Comparison of ENCODE assay signal across 9 cellular contexts in the genomic region with DNA sequence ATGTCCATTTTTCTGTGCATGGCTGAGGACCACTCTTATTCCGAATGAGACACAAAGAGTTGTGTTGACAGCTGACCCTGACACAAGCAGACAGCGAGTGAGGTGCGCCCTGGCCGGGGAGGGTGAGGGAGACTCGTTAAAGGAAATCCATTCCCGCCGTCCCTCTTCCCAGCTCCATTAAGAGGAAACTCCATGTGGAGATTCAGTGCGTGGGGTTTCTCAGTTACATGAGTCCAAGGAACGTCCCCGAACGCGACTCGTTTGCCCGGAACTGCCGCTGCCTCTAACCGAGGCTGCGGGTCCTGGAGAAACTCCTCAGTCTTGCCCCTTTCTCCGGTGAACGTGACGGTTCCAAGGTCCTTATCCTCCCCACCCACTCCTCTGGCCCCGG. TPM values are rescaled to one million over a fixed set of nuclear protein-coding genes. Genes with fewer than 3 reads are reported as not detected.
DNase-seq lines count a peak whose midpoint lies in the region; ATAC-seq, FAIRE-seq and TF ChIP-seq lines count a peak whose summit lies in the region.
"Had no signal": no experiment of that assay in that cellular context is flagged by ENCODE, and none has a peak within 500 bp of the region (broad histone marks: within the 10 kb centered on the region; RNA-seq: fewer than 3 reads in every experiment).

No MANE protein-coding gene starts in this region.

- peak; percentile 14 for ATAC-seq in HepG2

- H3K4me2 ChIP-seq in HepG2 (ENCODE audit: low read depth, low read length), result peak overlapping the region; percentile 87

- CTCF ChIA-PET in activated CD4-positive, alpha-beta T cell treated with anti-CD3 and anti-CD28 coated beads, Interleukin-2, amount 10 ng/mL, durations not matched to agents 7 days and 5 days (lab: Charles Lee), result no interaction called here
- CTCF ChIA-PET in MCF 10A (lab: Yijun Ruan, JAX), result interaction anchor here (0.6 to 4.0 kb wide), 13 partner anchors 8 to 204 kb away, joined by 3 to 27 read pairs (median 3); no protein-coding TSS in a partner anchor
- CTCF ChIA-PET in HepG2 (lab: Yijun Ruan, JAX; ENCODE audit: low intra/inter-chr PET ratio, low total read pairs), result no interaction called here

- FAIRE-seq in HepG2 (lab: Jason Lieb, UNC), result no peak

- no peaks in the 10 kb centered on the region for H4K20me1 ChIP-seq in HepG2 (ENCODE audit: insufficient read depth, low read length)

- H3K27ac Mint-ChIP-seq in activated CD4-positive, alpha-beta T cell treated with anti-CD3 and anti-CD28 coated beads, Interleukin-2, amount 10 ng/mL, durations not matched to agents 7 days and 5 days, result no peak overlapping the region
- peak overlapping the region; percentile 49 for H3K27ac Mint-ChIP-seq in MCF 10A (ENCODE audit: low read depth, unreplicated experiment)

- BruUV-seq in MCF 10A (replicated peaks; lab: Mats Ljungman, UMichigan), result no TSS peak
- BruUV-seq in HepG2 (replicated peaks; lab: Mats Ljungman, UMichigan), result no TSS peak

- no peak overlapping the region for H3K27ac ChIP-seq in HepG2 (ENCODE audit: extremely low read length, insufficient read depth, low read length)
- no peak overlapping the region for H3K27ac ChIP-seq in tibial nerve
- H3K27ac ChIP-seq: neutrophil had no signal

- no peak overlapping the region for H2AFZ ChIP-seq in HepG2 (ENCODE audit: low read length)

- peak overlapping the region; percentile 52 for H3K4me3 Mint-ChIP-seq in activated CD4-positive, alpha-beta T cell treated with anti-CD3 and anti-CD28 coated beads, Interleukin-2, amount 10 ng/mL, durations not matched to agents 7 days and 5 days
- peak overlapping the region; percentile 78 for H3K4me3 Mint-ChIP-seq in MCF 10A (ENCODE audit: unreplicated experiment)

- intact Hi-C loops in MCF 10A (cut with micrococcal nuclease) (loop anchor here (5.0 kb wide), 1 partner anchor 149 kb away; no protein-coding TSS in a partner anchor), HepG2 (cut with micrococcal nuclease; ENCODE audit: unreplicated experiment) (no loop called here)

- H3K27me3 ChIP-seq in HepG2 (ENCODE audit: control insufficient read depth in 1 of 2, insufficient read depth in 2 of 2, low read length in 2 of 2) (peaks cover 4 to 42% of the 10 kb centered on the region in 2 experiments), tibial nerve (peaks cover 0 to 51% of the 10 kb centered on the region in 2 donors)

- peaks cover 57% of the 10 kb centered on the region for H3K27me3 Mint-ChIP-seq in activated CD4-positive, alpha-beta T cell treated with anti-CD3 and anti-CD28 coated beads, Interleukin-2, amount 10 ng/mL, durations not matched to agents 7 days and 5 days
- no peaks in the 10 kb centered on the region for H3K27me3 Mint-ChIP-seq in MCF 10A (ENCODE audit: insufficient read depth, unreplicated experiment)

- H3K36me3 ChIP-seq in HepG2 (replicated peaks in 1 of 2; ENCODE audit: control insufficient read depth in 1 of 2, insufficient read depth in 2 of 2, low read length in 2 of 2), result no peaks in the 10 kb centered on the region
- no peaks in the 10 kb centered on the region for H3K36me3 ChIP-seq in tibial nerve
- H3K36me3 ChIP-seq: neutrophil had no signal

- in situ Hi-C loops in HepG2 (cut with HindIII; ENCODE audit: extremely low pct_ligation_motif_present, low pct_unique_long_range_greater_than_20kb), result no loop called here

- H3K4me1 ChIP-seq in HepG2 (ENCODE audit: insufficient read depth, low read length) (peaks cover 10% of the 10 kb centered on the region), tibial nerve (peaks cover 0 to 30% (median 9%) of the 10 kb centered on the region in 4 donors)

- POLR2A ChIA-PET in activated CD4-positive, alpha-beta T cell treated with anti-CD3 and anti-CD28 coated beads, Interleukin-2, amount 10 ng/mL, durations not matched to agents 7 days and 5 days (lab: Charles Lee), result no interaction called here
- POLR2A ChIA-PET in MCF 10A (lab: Yijun Ruan, JAX) (interaction anchor here (0.6 to 2.0 kb wide), 10 partner anchors 10 to 358 kb away, joined by 3 to 9 read pairs (median 3); a partner anchor contains a TSS), HepG2 (lab: Yijun Ruan, JAX) (no interaction called here)

- no peaks in the 10 kb centered on the region for H3K9me3 Mint-ChIP-seq in activated CD4-positive, alpha-beta T cell treated with anti-CD3 and anti-CD28 coated beads, Interleukin-2, amount 10 ng/mL, durations not matched to agents 7 days and 5 days
- no peaks in the 10 kb centered on the region for H3K9me3 Mint-ChIP-seq in MCF 10A (ENCODE audit: unreplicated experiment)

- no peak for DNase-seq in activated CD4-positive, alpha-beta T cell treated with anti-CD3 and anti-CD28 coated beads, Interleukin-2, amount 10 ng/mL, durations not matched to agents 7 days and 5 days
- no peak for DNase-seq in activated CD4-positive, alpha-beta T cell treated with anti-CD3 and anti-CD28 coated beads, Interleukin-2, amount 50 U/mL, for 48 hours
- DNase-seq in MCF 10A (ENCODE audit: unreplicated experiment) (peak; percentile 20), HepG2 (ENCODE audit: low spot score) (no peak), tibial nerve (ENCODE audit: low spot score in 2 of 2) (no peak), UCSD-AML1 (lab: John Stamatoyannopoulos, UW; ENCODE audit: unreplicated experiment) (no peak), activated gamma-delta T cell (lab: John Stamatoyannopoulos, UW) (no peak)
- DNase-seq in stimulated activated CD4-positive, alpha-beta T cell treated with anti-CD3 and anti-CD28 coated beads, Interleukin-4, amount 100 ng/mL, for 1 hour, result no peak

- no peak overlapping the region for H3K9ac ChIP-seq in HepG2 (ENCODE audit: insufficient read depth, low read depth, low read length)

- H3K4me3 ChIP-seq in HepG2 (replicated peaks in 1 of 3; ENCODE audit: insufficient read depth in 1 of 3, low read depth in 2 of 3, low read length in 3 of 3) (peak overlapping the region in 2 of 3 experiments; percentile 61 to 76; a peak in 4 of 6 replicates), tibial nerve (peak overlapping the region; percentile 37 to 71 (median 50))

- H3K9me3 ChIP-seq in HepG2 (ENCODE audit: low read length) (no peaks in the 10 kb centered on the region), tibial nerve (no peaks in the 10 kb centered on the region)
- H3K9me3 ChIP-seq: neutrophil had no signal

- TF ChIP-seq CTCF in MCF 10A (IDR thresholded peaks at IDR 0.05; ENCODE audit: unreplicated experiment) (no peak), HepG2 (CRISPR knock-in tag; IDR thresholded peaks at IDR 0.05) (no peak), tibial nerve (IDR thresholded peaks at IDR 0.05) (no peak)

- peaks cover 3% of the 10 kb centered on the region for H3K36me3 Mint-ChIP-seq in activated CD4-positive, alpha-beta T cell treated with anti-CD3 and anti-CD28 coated beads, Interleukin-2, amount 10 ng/mL, durations not matched to agents 7 days and 5 days (ENCODE audit: low read depth)
- H3K36me3 Mint-ChIP-seq in MCF 10A (ENCODE audit: insufficient read depth, unreplicated experiment), result no peaks in the 10 kb centered on the region

- no peak for TF ChIP-seq RAD21 in HepG2 (CRISPR knock-in tag; IDR thresholded peaks at IDR 0.05)

- TF ChIP-seq POLR2A in HepG2 (IDR thresholded peaks at IDR 0.05; ENCODE audit: insufficient read depth in 1 of 2, low read depth in 2 of 2, low read length in 2 of 2) (no peak), tibial nerve (IDR thresholded peaks at IDR 0.05) (no peak)

- 2% methylated on average over 11 of the region's 21 CpGs for WGBS in HepG2 (ENCODE audit: low lambda C conversion rate)
- WGBS in tibial nerve, 2 donors, result 2 to 3% methylated on average over 18 to 21 of the region's 21 CpGs

- peaks cover 3% of the 10 kb centered on the region for H3K4me1 Mint-ChIP-seq in activated CD4-positive, alpha-beta T cell treated with anti-CD3 and anti-CD28 coated beads, Interleukin-2, amount 10 ng/mL, durations not matched to agents 7 days and 5 days
- H3K4me1 Mint-ChIP-seq in MCF 10A (ENCODE audit: insufficient read depth, unreplicated experiment), result peaks cover 5% of the 10 kb centered on the region

- TF ChIP-seq EP300 in HepG2 (IDR thresholded peaks at IDR 0.05; ENCODE audit: low read depth in 2 of 2, low read length in 2 of 2), result no peak
- no peak for TF ChIP-seq EP300 in HepG2 (CRISPR knock-in tag; IDR thresholded peaks at IDR 0.05; ENCODE audit: borderline replicate concordance)
- TF ChIP-seq EP300 in tibial nerve (IDR thresholded peaks at IDR 0.05), result no peak

- no peaks in the 10 kb centered on the region for H3K79me2 ChIP-seq in HepG2 (ENCODE audit: insufficient read depth, low read length)

TF ChIP-seq in HepG2, 621 proteins besides CTCF, POLR2A, EP300 and RAD21 (continues in another document):
- TF ChIP-seq ZNF816 (CRISPR knock-in tag; IDR thresholded peaks at IDR 0.05; ENCODE audit: borderline replicate concordance), result no peak
- 0 out of 2 replicates have a peak, but pooled peaks have one; percentile 34 for TF ChIP-seq CBX2 (IDR thresholded peaks at IDR 0.05; ENCODE audit: low read depth, low read length)
- TF ChIP-seq CBX2 (CRISPR knock-in tag; IDR thresholded peaks at IDR 0.05; ENCODE audit: low read depth), result no peak

RNA-seq across cellular contexts. Expression of a gene that starts 1.0 kb away (rescaled TPM):
- total RNA-seq in activated CD4-positive, alpha-beta T cell treated with anti-CD3 and anti-CD28 coated beads, Interleukin-2, amount 10 ng/mL, durations not matched to agents 7 days and 5 days, result not detected
- 9.4 and 11.0 TPM in 2 replicates for total RNA-seq in MCF 10A (2022)
- 0.63 and 0.66 TPM in 2 replicates for total RNA-seq in HepG2 (2016; rRNA removed; fragmentation: Illumina TruSeq; extraction: Trizol)
- total RNA-seq in HepG2 (2016; cell fraction: cytosol; rRNA removed; fragmentation: Illumina TruSeq; extraction: Trizol; ENCODE audit: low read depth), result 0.09 and 0.10 TPM in 2 replicates
- total RNA-seq in HepG2 (2016; cell fraction: insoluble cytoplasmic fraction; rRNA removed; fragmentation: Illumina TruSeq; extraction: Trizol), result 0.30 and 0.92 TPM in 2 replicates
- 0.25 and 0.31 TPM in 2 replicates for total RNA-seq in HepG2 (2016; cell fraction: membrane; rRNA removed; fragmentation: Illumina TruSeq; extraction: Trizol)
- total RNA-seq in HepG2 (2016; cell fraction: nucleus; rRNA removed; fragmentation: Illumina TruSeq; extraction: Trizol), result 0.28 and 0.87 TPM in 2 replicates
- polyA plus RNA-seq in HepG2 (2011; rRNA removed), result 0.17 and 0.42 TPM in 2 replicates
- 0.06 and 0.08 TPM in 2 replicates for polyA plus RNA-seq in HepG2 (2011; cell fraction: cytosol; rRNA removed)
- 0.05 and 0.13 TPM in 2 replicates for polyA plus RNA-seq in HepG2 (2011; cell fraction: nucleus; rRNA removed)
- polyA plus RNA-seq in HepG2 (2012), result 0.20 and 0.46 TPM in 2 replicates
- 0.10 TPM in 2 replicates for polyA plus RNA-seq in HepG2 (2016; cell fraction: cytosol; fragmentation: Illumina TruSeq; extraction: Trizol; ENCODE audit: low read depth)
- 0.38 and 0.59 TPM in 2 replicates for polyA plus RNA-seq in HepG2 (2016; cell fraction: insoluble cytoplasmic fraction; fragmentation: Illumina TruSeq; extraction: Trizol; ENCODE audit: low read depth)
- 0.22 and 0.25 TPM in 2 replicates for polyA plus RNA-seq in HepG2 (2016; cell fraction: membrane; fragmentation: Illumina TruSeq; extraction: Trizol; ENCODE audit: low read depth)
- 0.32 and 0.41 TPM in 2 replicates for polyA plus RNA-seq in HepG2 (2016; cell fraction: nucleus; fragmentation: Illumina TruSeq; extraction: Trizol; ENCODE audit: insufficient read depth, low read depth)
- 2.4 and 27.2 TPM in 2 replicates for polyA minus RNA-seq in HepG2 (2011; rRNA and poly(A)+ RNA removed; ENCODE audit: low replicate concordance)
- 0.18 and 1.2 TPM in 2 replicates for polyA minus RNA-seq in HepG2 (2011; cell fraction: cytosol; rRNA and poly(A)+ RNA removed)
- 0.77 and 1.6 TPM in 2 replicates for polyA minus RNA-seq in HepG2 (2011; cell fraction: nucleus; rRNA and poly(A)+ RNA removed)
- total RNA-seq in tibial nerve, result 10 to 100 TPM in 1 of 4 donors, 1 to 10 TPM in 3; 5.1 to 17.8 (median 6.9) TPM
